1 cellular context compared by ENCODE assay signal in genomic region chr5:76801159-76801802, GRCh38.
TF ChIP-seq lines count a peak whose summit lies in the region.

No MANE protein-coding gene starts in this region.

TF ChIP-seq in A549, 52 proteins besides CTCF, POLR2A, EP300 and RAD21 (continued from another document):
- TF ChIP-seq RFX5 (IDR thresholded peaks at IDR 0.05) (no peak), PHF8 (IDR thresholded peaks at IDR 0.05; ENCODE audit: borderline replicate concordance, low read depth) (no peak), ELK1 (IDR thresholded peaks at IDR 0.05; ENCODE audit: low read depth, low read length) (no peak), MAX (IDR thresholded peaks at IDR 0.05) (peak; percentile 30; the same call in 1 of the 2 replicates), JUNB (IDR thresholded peaks at IDR 0.05) (peak; percentile 65), TFCP2L1 (CRISPR knock-in tag; IDR thresholded peaks at IDR 0.05) (no peak), NFE2L2 (conservative IDR thresholded peaks at IDR 0.05; ENCODE audit: low read length) (peak; percentile 27; the same call in 1 of the 2 replicates), SMC3 (IDR thresholded peaks at IDR 0.05) (no peak; the same call in 2 of the 3 replicates), GATA3 (IDR thresholded peaks at IDR 0.05; ENCODE audit: borderline replicate concordance) (peak; percentile 74; the same call in 1 of the 2 replicates), EHF (CRISPR knock-in tag; IDR thresholded peaks at IDR 0.05) (no peak), EHMT2 (IDR thresholded peaks at IDR 0.05; ENCODE audit: low read depth) (no peak), NPAS2 (CRISPR knock-in tag; IDR thresholded peaks at IDR 0.05; ENCODE audit: borderline replicate concordance) (no peak), ZSCAN20 (CRISPR knock-in tag; IDR thresholded peaks at IDR 0.05) (0 out of 2 replicates have a peak, but pooled peaks have one; percentile 11), ATOH8 (CRISPR knock-in tag; IDR thresholded peaks at IDR 0.05; ENCODE audit: low read depth) (peak; percentile 61; the same call in 1 of the 2 replicates), FOSL2 (IDR thresholded peaks at IDR 0.05) (no peak; the same call in 1 of the 2 replicates), FOSL2 (CRISPR knock-in tag; IDR thresholded peaks at IDR 0.05) (peak; percentile 34; the same call in 1 of the 2 replicates), NR3C1 (IDR thresholded peaks at IDR 0.05) (no peak), RARB (CRISPR knock-in tag; IDR thresholded peaks at IDR 0.05) (0 out of 2 replicates have a peak, but pooled peaks have one; percentile 36), E2F6 (IDR thresholded peaks at IDR 0.05; ENCODE audit: borderline replicate concordance, low read depth) (no peak), JUN (IDR thresholded peaks at IDR 0.05) (peak; percentile 24 to 56; a peak in 2 of 5 replicates), ZFP36 (IDR thresholded peaks at IDR 0.05; ENCODE audit: borderline replicate concordance, partially characterized antibody) (no peak), MAZ (IDR thresholded peaks at IDR 0.05; ENCODE audit: borderline replicate concordance, low read depth, low read length) (no peak), CHD2 (IDR thresholded peaks at IDR 0.05; ENCODE audit: low read length, partially characterized antibody) (no peak), CBX8 (IDR thresholded peaks at IDR 0.05) (no peak)
